Comparison of ENCODE assay signal across 7 cellular contexts in the genomic region with DNA sequence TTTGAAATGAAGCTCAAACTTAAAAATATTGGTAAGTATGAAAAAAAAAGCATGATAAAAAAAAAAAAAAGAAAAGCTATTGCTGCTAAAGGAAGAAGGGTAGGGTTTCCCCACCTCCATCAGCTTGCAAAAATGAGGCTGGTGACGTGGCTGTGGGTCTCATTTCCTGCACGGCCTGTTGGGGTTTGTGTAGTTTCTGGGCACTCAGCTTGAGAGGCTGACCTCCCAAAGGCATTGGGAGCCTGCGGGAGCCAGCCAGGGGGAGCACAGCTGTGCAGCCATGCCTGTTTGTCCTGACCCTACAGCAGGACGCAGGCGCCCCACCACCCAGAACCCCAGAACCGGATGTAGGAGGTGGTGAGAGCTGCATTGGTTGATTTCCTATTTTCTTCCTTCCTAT. TPM values are rescaled to one million over a fixed set of nuclear protein-coding genes. Genes with fewer than 3 reads are reported as not detected.
A peak's percentile ranks its signal among the peaks of the same experiment; 100 is the strongest.
DNase-seq lines count a peak whose midpoint lies in the region; ATAC-seq and TF ChIP-seq lines count a peak whose summit lies in the region.

No MANE protein-coding gene starts in this region.

- peak overlapping the region; percentile 76 to 99 (median 92) for H3K27ac Mint-ChIP-seq in naive B cell
- no peak overlapping the region for H3K27ac Mint-ChIP-seq in type B pancreatic cell

- intact Hi-C loops in uterus (cut with DNase I; ENCODE audit: low total_unique reads) = no loop called here

- no peak overlapping the region for H3K4me3 ChIP-seq in uterus

- no peaks in the 10 kb centered on the region for H3K9me3 ChIP-seq in uterus

- no peaks in the 10 kb centered on the region for H3K27me3 ChIP-seq in uterus

- peaks cover 28 to 65% (median 43%) of the 10 kb centered on the region in 3 donors for H3K4me1 Mint-ChIP-seq in naive B cell
- H3K4me1 Mint-ChIP-seq in type B pancreatic cell (ENCODE audit: unreplicated experiment) = peaks cover 6% of the 10 kb centered on the region

- no peaks in the 10 kb centered on the region for H3K4me1 ChIP-seq in uterus

- no peaks in the 10 kb centered on the region for H3K36me3 ChIP-seq in uterus

- ATAC-seq in GM19463 (IDR thresholded peaks at IDR 0.05; ENCODE audit: unreplicated experiment) (peak; percentile 81), HG03565 (IDR thresholded peaks at IDR 0.05; ENCODE audit: unreplicated experiment) (peak; percentile 58), naive B cell (ENCODE audit: low read depth in 2 of 2) (peak; percentile 71 to 72)

- TF ChIP-seq CTCF in uterus (IDR thresholded peaks at IDR 0.05) (no peak), type B pancreatic cell (conservative IDR thresholded peaks at IDR 0.05) (no peak)

- H3K27me3 Mint-ChIP-seq in naive B cell = no peaks in the 10 kb centered on the region
- H3K27me3 Mint-ChIP-seq in type B pancreatic cell = peaks cover 8% of the 10 kb centered on the region

- H3K4me3 Mint-ChIP-seq in naive B cell = peak overlapping the region; percentile 15 to 84 (median 66)
- no peak overlapping the region for H3K4me3 Mint-ChIP-seq in type B pancreatic cell

- H3K9me3 Mint-ChIP-seq in naive B cell (peaks cover 0 to 2% (median 0%) of the 10 kb centered on the region in 7 donors), type B pancreatic cell (no peaks in the 10 kb centered on the region)

- TF ChIP-seq POLR2A in uterus (IDR thresholded peaks at IDR 0.05) = no peak

- DNase-seq in activated T-cell treated with anti-CD3 and anti-CD28 coated beads for 24 hours (ENCODE audit: low read depth) (peak; percentile 58), naive B cell (peak; percentile 73), uterus (peak; percentile 14), NCI-H2029 treated with DMSO at 0.1 percent for 48 hours (lab: John Stamatoyannopoulos, UW) (no peak), type B pancreatic cell (ENCODE audit: extremely low spot score, unreplicated experiment) (no peak)

- H3K36me3 Mint-ChIP-seq in naive B cell (no peaks in the 10 kb centered on the region), type B pancreatic cell (no peaks in the 10 kb centered on the region)

- no peak overlapping the region for H3K27ac ChIP-seq in uterus

RNA-seq across cellular contexts. Expression of a gene that starts 48.8 kb away (rescaled TPM):
- 10 to 100 TPM in 5 of 6 donors, 1 to 10 TPM in 1; 9.4 to 55.3 (median 17.5) TPM for polyA plus RNA-seq in naive B cell (ENCODE audit: low read depth in 6 of 6)
- 1 to 10 TPM in 1 of 4 donors, under 1 TPM in 1, not detected in 2; 0.95 to 1.0 TPM for total RNA-seq in uterus
- 11.6 and 43.1 TPM in 2 replicates for total RNA-seq in type B pancreatic cell (ENCODE audit: low replicate concordance)

Comparison
In these comparisons a context has a peak if more than half of its experiments do, and no peak if none do; other contexts are left out.
1. DNase-seq: peak in activated T-cell treated with anti-CD3 and anti-CD28 coated beads for 24 hours (single experiment), naive B cell (single experiment) and uterus (2 of 2); none in NCI-H2029 treated with DMSO at 0.1 percent for 48 hours (single experiment) and type B pancreatic cell (single experiment).
2. Peak in every context shown above with its lines, with median percentiles within 50 percentile points of each other: ATAC-seq.